ENCODE assay signal across 23 cellular contexts in genomic region chr2:55710025-55710424, GRCh38. TPM values are rescaled to one million over a fixed set of nuclear protein-coding genes. Genes with fewer than 3 reads are reported as not detected.
DNase-seq lines count a peak whose midpoint lies in the region; ATAC-seq, FAIRE-seq and TF ChIP-seq lines count a peak whose summit lies in the region.
"Had no signal": no experiment of that assay in that cellular context is flagged by ENCODE, and none has a peak within 500 bp of the region (broad histone marks: within the 10 kb centered on the region; RNA-seq: fewer than 3 reads in every experiment).

No MANE protein-coding gene starts in this region.

- H3K9ac ChIP-seq in GM12878 (ENCODE audit: control insufficient read depth, insufficient read depth, low read length), result no peak overlapping the region
- H3K9ac ChIP-seq: BLaER1 treated with 17β-estradiol and CSF1 and Interleukin-3, amounts not matched to agents 10 nM and 100 nM had no signal

- no peak for TF ChIP-seq RAD21 in GM12878 (IDR thresholded peaks at IDR 0.05; ENCODE audit: insufficient read depth, low read depth, low read length)

- H3K36me3 ChIP-seq in GM12878 (ENCODE audit: control insufficient read depth in 2 of 2, insufficient read depth in 2 of 2, low read length in 1 of 2), result no peaks in the 10 kb centered on the region
- H3K36me3 ChIP-seq: BLaER1 treated with 17β-estradiol and CSF1 and Interleukin-3, amounts not matched to agents 10 nM and 100 nM had no signal

- intact Hi-C loops in GM12878 (cut with micrococcal nuclease; ENCODE audit: unreplicated experiment), result no loop called here
- intact Hi-C loops in head of caudate nucleus (cut with DNase I), result no loop called here

- no peak overlapping the region for H3K27ac ChIP-seq in GM12878 (ENCODE audit: control insufficient read depth, insufficient read depth)
- H3K27ac ChIP-seq: 22Rv1; A549; BLaER1 treated with 17β-estradiol and CSF1 and Interleukin-3, amounts not matched to agents 10 nM and 100 nM; C4-2B had no signal

- no peaks in the 10 kb centered on the region for H3K79me2 ChIP-seq in GM12878 (ENCODE audit: control insufficient read depth, insufficient read depth, low read length)

- no peak for ATAC-seq in activated CD8-positive, alpha-beta memory T cell treated with anti-CD3 and anti-CD28 coated beads, Interleukin-2, amount 10 ng/mL, durations not matched to agents 7 days and 5 days
- no peak; the same call in 2 of the 3 replicates for ATAC-seq in GM12878
- ATAC-seq: A549; CD8-positive, alpha-beta T cell had no signal

- H3K9me3 Mint-ChIP-seq in activated CD8-positive, alpha-beta memory T cell treated with anti-CD3 and anti-CD28 coated beads, Interleukin-2, amount 10 ng/mL, durations not matched to agents 7 days and 5 days (ENCODE audit: low read depth), result peaks cover 3% of the 10 kb centered on the region
- H3K9me3 Mint-ChIP-seq: CD4-positive, alpha-beta T cell; CD8-positive, alpha-beta T cell had no signal

- no peak overlapping the region for H3K4me3 ChIP-seq in GM12878
- H3K4me3 ChIP-seq: A549; BLaER1 treated with 17β-estradiol and CSF1 and Interleukin-3, amounts not matched to agents 10 nM and 100 nM had no signal

- in situ Hi-C loops in GM12878 (cut with MboI), result loop anchor here (5.0 to 25.0 kb wide), 2 partner anchors 52 to 1802 kb away; no protein-coding TSS in a partner anchor

- peaks cover 23% of the 10 kb centered on the region for H3K27me3 Mint-ChIP-seq in activated CD8-positive, alpha-beta memory T cell treated with anti-CD3 and anti-CD28 coated beads, Interleukin-2, amount 10 ng/mL, durations not matched to agents 7 days and 5 days

- TF ChIP-seq CTCF in GM12878 (IDR thresholded peaks at IDR 0.05 in 2 of 3, conservative IDR thresholded peaks at IDR 0.05 in 1 of 3; ENCODE audit: control insufficient read depth in 2 of 3, extremely low read depth in 1 of 3, insufficient read depth in 1 of 3, low read depth in 3 of 3, low read length in 3 of 3), result no peak

- CTCF ChIA-PET in activated CD8-positive, alpha-beta memory T cell treated with anti-CD3 and anti-CD28 coated beads, Interleukin-2, amount 10 ng/mL, durations not matched to agents 7 days and 5 days (lab: Charles Lee), result interaction anchor here (0.9 kb wide), 1 partner anchor 253 kb away, joined by 3 read pairs; no protein-coding TSS in a partner anchor
- CTCF ChIA-PET in GM12878 (lab: Yijun Ruan, JAX), result interaction anchor here (1.4 to 1.8 kb wide), 2 partner anchors 8 to 251 kb away, joined by 5 to 6 read pairs; no protein-coding TSS in a partner anchor

- peaks cover 3% of the 10 kb centered on the region for H3K36me3 Mint-ChIP-seq in activated CD8-positive, alpha-beta memory T cell treated with anti-CD3 and anti-CD28 coated beads, Interleukin-2, amount 10 ng/mL, durations not matched to agents 7 days and 5 days
- H3K36me3 Mint-ChIP-seq: CD8-positive, alpha-beta T cell had no signal

- no peak overlapping the region for H3K4me3 Mint-ChIP-seq in activated CD8-positive, alpha-beta memory T cell treated with anti-CD3 and anti-CD28 coated beads, Interleukin-2, amount 10 ng/mL, durations not matched to agents 7 days and 5 days
- H3K4me3 Mint-ChIP-seq: B cell; CD4-positive, alpha-beta T cell; CD8-positive, alpha-beta T cell had no signal

- POLR2A ChIA-PET in GM12878 (lab: Charles Lee), result no interaction called here

- H3K9me3 ChIP-seq in GM12878 (replicated peaks; ENCODE audit: control insufficient read depth, insufficient read depth, low read length), result no peaks in the 10 kb centered on the region
- H3K9me3 ChIP-seq: A549; BLaER1 treated with 17β-estradiol and CSF1 and Interleukin-3, amounts not matched to agents 10 nM and 100 nM had no signal

- no peak for TF ChIP-seq POLR2A in GM12878 (IDR thresholded peaks at IDR 0.05; ENCODE audit: low read depth, low read length)

- 0 out of 2 replicates have a peak overlapping the region, but pooled peaks have one; percentile 2 for H2AFZ ChIP-seq in GM12878 (ENCODE audit: control insufficient read depth, low read depth, low read length)

- no peak for TF ChIP-seq EP300 in GM12878 (IDR thresholded peaks at IDR 0.05; ENCODE audit: borderline replicate concordance in 1 of 2, control insufficient read depth in 1 of 2, low read depth in 2 of 2, low read length in 2 of 2)

- no peak overlapping the region for H3K4me2 ChIP-seq in GM12878 (ENCODE audit: control insufficient read depth, insufficient read depth)
- H3K4me2 ChIP-seq: A549; BLaER1 treated with 17β-estradiol and CSF1 and Interleukin-3, amounts not matched to agents 10 nM and 100 nM had no signal

- H3K4me1 ChIP-seq in GM12878 (ENCODE audit: control insufficient read depth, insufficient read depth, low read length), result no peaks in the 10 kb centered on the region

- no peaks in the 10 kb centered on the region for H4K20me1 ChIP-seq in GM12878 (ENCODE audit: control insufficient read depth, insufficient read depth)
- H4K20me1 ChIP-seq: BLaER1 treated with 17β-estradiol and CSF1 and Interleukin-3, amounts not matched to agents 10 nM and 100 nM had no signal

- H3K27ac Mint-ChIP-seq in activated CD8-positive, alpha-beta memory T cell treated with anti-CD3 and anti-CD28 coated beads, Interleukin-2, amount 10 ng/mL, durations not matched to agents 7 days and 5 days, result peak overlapping the region; percentile 6
- H3K27ac Mint-ChIP-seq: B cell; CD4-positive, alpha-beta T cell; CD8-positive, alpha-beta T cell had no signal

- no peak for FAIRE-seq in GM12878 (lab: Jason Lieb, UNC)
- FAIRE-seq: A549, G401.6, GM12892, GM18507 had no signal

- RAD21 ChIA-PET in GM12878 (lab: Charles Lee; ENCODE audit: unreplicated experiment), result no interaction called here

- H3K27me3 ChIP-seq in GM12878 (replicated peaks in 1 of 2; ENCODE audit: control insufficient read depth in 2 of 2, insufficient read depth in 2 of 2, low read length in 1 of 2), result no peaks in the 10 kb centered on the region; a peak in 1 of 4 replicates
- H3K27me3 ChIP-seq: BLaER1 treated with 17β-estradiol and CSF1 and Interleukin-3, amounts not matched to agents 10 nM and 100 nM had no signal

- BruUV-seq in GM12878 (replicated peaks; lab: Mats Ljungman, UMichigan), result no TSS peak

- peaks cover 9% of the 10 kb centered on the region for H3K4me1 Mint-ChIP-seq in activated CD8-positive, alpha-beta memory T cell treated with anti-CD3 and anti-CD28 coated beads, Interleukin-2, amount 10 ng/mL, durations not matched to agents 7 days and 5 days
- H3K4me1 Mint-ChIP-seq: B cell had no signal

- DNase-seq in activated CD8-positive, alpha-beta memory T cell treated with anti-CD3 and anti-CD28 coated beads, Interleukin-2, amount 10 ng/mL, durations not matched to agents 7 days and 5 days, result no peak
- DNase-seq in activated CD8-positive, alpha-beta memory T cell treated with anti-CD3 and anti-CD28 coated beads for 24 hours, result no peak
- DNase-seq in GM12878 (ENCODE audit: low read depth, low spot score), result no peak
- no peak for DNase-seq in NCI-H345 (lab: John Stamatoyannopoulos, UW)
- DNase-seq in head of caudate nucleus, result no peak
- DNase-seq: AML-193; CD4-positive, alpha-beta T cell; CD8-positive, alpha-beta T cell; DMS 273 treated with DMSO at 0.1 percent for 48 hours; DMS153; DMS53; DMS79; DND-41; EL; GF-D8 had no signal

- SMC1A ChIA-PET in GM12878 (lab: Charles Lee; ENCODE audit: uncharacterized antibody, unreplicated experiment), result no interaction called here

TF ChIP-seq in GM12878, 131 proteins besides CTCF, POLR2A, EP300 and RAD21 (continues in another document):
- TF ChIP-seq, protein P1, sequence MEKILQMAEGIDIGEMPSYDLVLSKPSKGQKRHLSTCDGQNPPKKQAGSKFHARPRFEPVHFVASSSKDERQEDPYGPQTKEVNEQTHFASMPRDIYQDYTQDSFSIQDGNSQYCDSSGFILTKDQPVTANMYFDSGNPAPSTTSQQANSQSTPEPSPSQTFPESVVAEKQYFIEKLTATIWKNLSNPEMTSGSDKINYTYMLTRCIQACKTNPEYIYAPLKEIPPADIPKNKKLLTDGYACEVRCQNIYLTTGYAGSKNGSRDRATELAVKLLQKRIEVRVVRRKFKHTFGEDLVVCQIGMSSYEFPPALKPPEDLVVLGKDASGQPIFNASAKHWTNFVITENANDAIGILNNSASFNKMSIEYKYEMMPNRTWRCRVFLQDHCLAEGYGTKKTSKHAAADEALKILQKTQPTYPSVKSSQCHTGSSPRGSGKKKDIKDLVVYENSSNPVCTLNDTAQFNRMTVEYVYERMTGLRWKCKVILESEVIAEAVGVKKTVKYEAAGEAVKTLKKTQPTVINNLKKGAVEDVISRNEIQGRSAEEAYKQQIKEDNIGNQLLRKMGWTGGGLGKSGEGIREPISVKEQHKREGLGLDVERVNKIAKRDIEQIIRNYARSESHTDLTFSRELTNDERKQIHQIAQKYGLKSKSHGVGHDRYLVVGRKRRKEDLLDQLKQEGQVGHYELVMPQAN (conservative IDR thresholded peaks at IDR 0.05), result no peak
- no peak for TF ChIP-seq SP1 (IDR thresholded peaks at IDR 0.05; ENCODE audit: low read depth, low read length)
- no peak for TF ChIP-seq SMARCA5 (IDR thresholded peaks at IDR 0.05)
- TF ChIP-seq BMI1 (IDR thresholded peaks at IDR 0.05; ENCODE audit: borderline replicate concordance), result no peak
- no peak for TF ChIP-seq BACH1 (IDR thresholded peaks at IDR 0.05; ENCODE audit: borderline replicate concordance)
- TF ChIP-seq, protein P2, sequence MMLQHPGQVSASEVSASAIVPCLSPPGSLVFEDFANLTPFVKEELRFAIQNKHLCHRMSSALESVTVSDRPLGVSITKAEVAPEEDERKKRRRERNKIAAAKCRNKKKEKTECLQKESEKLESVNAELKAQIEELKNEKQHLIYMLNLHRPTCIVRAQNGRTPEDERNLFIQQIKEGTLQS (IDR thresholded peaks at IDR 0.05; ENCODE audit: borderline replicate concordance, extremely low read depth, low read depth, low read length), result no peak

RNA-seq across cellular contexts. Expression of gene PNPT1, which starts 16.4 kb away (rescaled TPM):
- 10 to 100 TPM; 67.6 to 73.9 TPM for total RNA-seq in activated CD8-positive, alpha-beta memory T cell treated with anti-CD3 and anti-CD28 coated beads, Interleukin-2, amount 10 ng/mL, durations not matched to agents 7 days and 5 days
- 42.3 and 47.2 TPM in 2 replicates for total RNA-seq in GM12878 (2013; cell fraction: nucleolus; rRNA removed)
- total RNA-seq in GM12878 (2014; rRNA removed), result 34.2 and 44.7 TPM in 2 replicates
- total RNA-seq in GM12878 (2014; rRNA removed; fragmentation: Illumina TruSeq; extraction: Trizol), result 48.8 and 53.3 TPM in 2 replicates
- total RNA-seq in GM12878 (2021), result 42.3 and 46.2 TPM in 2 replicates
- 8.0 TPM for polyA plus RNA-seq in GM12878 (2011; ENCODE audit: low read depth)
- 50.3 and 62.3 TPM in 2 replicates for polyA plus RNA-seq in GM12878 (2011; rRNA removed)
- 14.3 and 14.8 TPM in 2 replicates for polyA plus RNA-seq in GM12878 (2011; cell fraction: cytosol; rRNA removed)
- polyA plus RNA-seq in GM12878 (2011; cell fraction: nucleus; rRNA removed), result 94.6 and 102 TPM in 2 replicates
- polyA plus RNA-seq in GM12878 (2012), result 12.2 and 15.9 TPM in 2 replicates
- 44.2 and 60.2 TPM in 2 replicates for polyA plus RNA-seq in GM12878 (2014; fragmentation: Illumina TruSeq; extraction: Trizol)
- 10 to 100 TPM; 34.5 to 37.1 TPM for polyA plus RNA-seq in GM12878 (2014; fragmentation: Nextera tagmentation; extraction: Ambion mirVana)
- polyA plus RNA-seq in GM12878 (2014; rRNA removed), result 28.6 and 35.7 TPM in 2 replicates
- polyA plus RNA-seq in GM12878 (2016; fragmentation: Nextera tagmentation; extraction: Ambion mirVana), result 10 to 100 TPM; 66.0 to 67.7 TPM
- 15.4 and 32.3 TPM in 2 replicates for polyA minus RNA-seq in GM12878 (2011; rRNA and poly(A)+ RNA removed)
- polyA minus RNA-seq in GM12878 (2011; cell fraction: cytosol; rRNA and poly(A)+ RNA removed), result 15.9 and 42.2 TPM in 2 replicates
- polyA minus RNA-seq in GM12878 (2011; cell fraction: nucleus; rRNA and poly(A)+ RNA removed), result 28.9 and 42.8 TPM in 2 replicates
